Comparison of ENCODE assay signal across 14 cellular contexts in genomic region chr20:1150218-1150617, GRCh38. TPM values are rescaled to one million over a fixed set of nuclear protein-coding genes. Genes with fewer than 3 reads are reported as not detected.
DNase-seq lines count a peak whose midpoint lies in the region; ATAC-seq and TF ChIP-seq lines count a peak whose summit lies in the region.
"Had no signal": no experiment of that assay in that cellular context is flagged by ENCODE, and none has a peak within 500 bp of the region (broad histone marks: within the 10 kb centered on the region; RNA-seq: fewer than 3 reads in every experiment).

No MANE protein-coding gene starts in this region.

- no peak overlapping the region for H2AFZ ChIP-seq in mesenchymal stem cell (ENCODE audit: low read depth, low read length)

- no peak overlapping the region for H3K27ac ChIP-seq in mesenchymal stem cell (ENCODE audit: low read length, poor library complexity, severe bottlenecking)
- no peak overlapping the region for H3K27ac ChIP-seq in effector memory CD4-positive, alpha-beta T cell (ENCODE audit: insufficient read depth, low read length, poor library complexity, severe bottlenecking)
- H3K27ac ChIP-seq: transverse colon, WERI-Rb-1 had no signal

- no peak overlapping the region for H2AK5ac ChIP-seq in mesenchymal stem cell (ENCODE audit: low read length, severe bottlenecking)

- H3K4me3 ChIP-seq in epithelial cell of esophagus (ENCODE audit: low read length) = no peak overlapping the region
- no peak overlapping the region for H3K4me3 ChIP-seq in mesenchymal stem cell (ENCODE audit: insufficient read depth in 1 of 2, low read depth in 1 of 2, low read length in 2 of 2)
- no peak overlapping the region for H3K4me3 ChIP-seq in effector memory CD4-positive, alpha-beta T cell (ENCODE audit: insufficient read depth, low read depth, low read length, poor library complexity, severe bottlenecking)
- H3K4me3 ChIP-seq: transverse colon had no signal

- H3K9me3 ChIP-seq in mesenchymal stem cell (ENCODE audit: control insufficient read depth, low read length) = no peaks in the 10 kb centered on the region
- no peaks in the 10 kb centered on the region for H3K9me3 ChIP-seq in effector memory CD4-positive, alpha-beta T cell (ENCODE audit: control insufficient read depth, low read length)
- H3K9me3 ChIP-seq: transverse colon had no signal

- H3K4me1 ChIP-seq in mesenchymal stem cell (ENCODE audit: control insufficient read depth, insufficient read depth, low read depth, low read length) = peaks cover 2% of the 10 kb centered on the region
- H3K4me1 ChIP-seq in effector memory CD4-positive, alpha-beta T cell (ENCODE audit: control insufficient read depth, insufficient read depth, low read length, poor library complexity, severe bottlenecking) = no peaks in the 10 kb centered on the region
- H3K4me1 ChIP-seq: transverse colon had no signal

- no peak for TF ChIP-seq CTCF in epithelial cell of esophagus (IDR thresholded peaks at IDR 0.05; ENCODE audit: insufficient read depth, low read depth, low read length, missing control alignments)

- H2BK12ac ChIP-seq in mesenchymal stem cell (ENCODE audit: low read length in 2 of 2) = no peak overlapping the region

- ATAC-seq in activated CD4-positive, CD25-positive, alpha-beta regulatory T cell treated with anti-CD3 and anti-CD28 coated beads, Interleukin-2, amount 50 U/mL, for 24 hours = peak; percentile 77 to 94

- H3K9ac ChIP-seq in mesenchymal stem cell (ENCODE audit: low read length) = no peak overlapping the region

- H3K14ac ChIP-seq in mesenchymal stem cell (ENCODE audit: low read length in 2 of 2) = no peak overlapping the region

- 86% methylated on average over 2 of the region's 4 CpGs for WGBS in mesenchymal stem cell

- no peak for DNase-seq in activated CD4-positive, CD25-positive, alpha-beta regulatory T cell (lab: John Stamatoyannopoulos, UW)
- DNase-seq in NCI-H460 (ENCODE audit: extremely low read depth, low read depth) (peak; percentile 15), epithelial cell of esophagus (ENCODE audit: low read depth) (peak; percentile 77), mesenchymal stem cell (peak; percentile 17), NCI-H146 (lab: John Stamatoyannopoulos, UW) (no peak), NCI-H1092 (lab: John Stamatoyannopoulos, UW) (no peak)
- no peak for DNase-seq in effector memory CD4-positive, alpha-beta T cell
- DNase-seq: activated effector memory CD4-positive, alpha-beta T cell treated with Interleukin-2 at 50 U/mL for 16 hours; CD8-positive, alpha-beta memory T cell; GOT3; transverse colon; WERI-Rb-1 had no signal

- H4K8ac ChIP-seq in mesenchymal stem cell (ENCODE audit: low read length) = no peak overlapping the region

- peaks cover 25 to 76% of the 10 kb centered on the region in 2 experiments for H3K36me3 ChIP-seq in mesenchymal stem cell (ENCODE audit: control insufficient read depth in 1 of 2, insufficient read depth in 2 of 2, low read depth in 1 of 2, low read length in 2 of 2)
- H3K36me3 ChIP-seq in effector memory CD4-positive, alpha-beta T cell (ENCODE audit: control insufficient read depth, insufficient read depth, low read length) = peaks cover 29% of the 10 kb centered on the region

- peaks cover 40% of the 10 kb centered on the region for H3K79me1 ChIP-seq in mesenchymal stem cell (replicated peaks; ENCODE audit: low read length, poor library complexity, severe bottlenecking)

- H4K91ac ChIP-seq in mesenchymal stem cell (ENCODE audit: low read length) = no peak overlapping the region

- no peak overlapping the region for H2BK15ac ChIP-seq in mesenchymal stem cell (ENCODE audit: low read depth, poor library complexity, severe bottlenecking)

- no peak overlapping the region for H2BK120ac ChIP-seq in mesenchymal stem cell (ENCODE audit: low read depth, low read length)

- no peak overlapping the region for H3K4ac ChIP-seq in mesenchymal stem cell (ENCODE audit: low read depth in 1 of 2, low read length in 2 of 2)

- no peak overlapping the region for H3K4me2 ChIP-seq in mesenchymal stem cell (ENCODE audit: low read length, poor library complexity, severe bottlenecking)

- H3K18ac ChIP-seq in mesenchymal stem cell (ENCODE audit: low read depth in 1 of 2, low read length in 2 of 2) = no peak overlapping the region

- no peak overlapping the region for H3K23ac ChIP-seq in mesenchymal stem cell (ENCODE audit: low read length in 2 of 2)

- no peaks in the 10 kb centered on the region for H3K27me3 ChIP-seq in mesenchymal stem cell (ENCODE audit: control insufficient read depth in 1 of 2, insufficient read depth in 1 of 2, low read length in 2 of 2)
- H3K27me3 ChIP-seq in effector memory CD4-positive, alpha-beta T cell (replicated peaks; ENCODE audit: control insufficient read depth, insufficient read depth, low read length, poor library complexity, severe bottlenecking) = no peaks in the 10 kb centered on the region
- H3K27me3 ChIP-seq: transverse colon had no signal

- H2BK5ac ChIP-seq in mesenchymal stem cell (ENCODE audit: low read depth, low read length, poor library complexity, severe bottlenecking) = no peak overlapping the region

RNA-seq across cellular contexts. Expression of gene PSMF1, which starts 31.8 kb away (rescaled TPM):
- total RNA-seq in NCI-H460 (2014; rRNA removed; shearing (Covaris generic)) = 66.4 and 76.8 TPM in 2 replicates
- polyA plus RNA-seq in NCI-H460 (2014; cell fraction: nucleus; rRNA removed) = 40.0 and 49.4 TPM in 2 replicates
- polyA plus RNA-seq in mesenchymal stem cell (2013, experiment 1 of 2) = 105 TPM
- 107 TPM for polyA plus RNA-seq in mesenchymal stem cell (2013, experiment 2 of 2)

RNA-seq across cellular contexts. Expression of gene TMEM74B, which starts 34.6 kb away (rescaled TPM):
- total RNA-seq in NCI-H460 (2014; rRNA removed; shearing (Covaris generic)) = 1.6 and 2.2 TPM in 2 replicates
- 2.0 and 2.7 TPM in 2 replicates for polyA plus RNA-seq in NCI-H460 (2014; cell fraction: nucleus; rRNA removed)
- polyA plus RNA-seq in mesenchymal stem cell (2013, experiment 1 of 2) = 1.9 TPM
- 1.9 TPM for polyA plus RNA-seq in mesenchymal stem cell (2013, experiment 2 of 2)
- polyA plus RNA-seq: CD8-positive, alpha-beta memory T cell had no signal

RNA-seq across cellular contexts. Expression of gene C20orf202, which starts 53.0 kb away (rescaled TPM):
- total RNA-seq in NCI-H460 (2014; rRNA removed; shearing (Covaris generic)) = 0.05 TPM in 1 of 2 replicates, not detected in the other
- not detected in 2 replicates for polyA plus RNA-seq in NCI-H460 (2014; cell fraction: nucleus; rRNA removed)
- polyA plus RNA-seq in mesenchymal stem cell (2013, experiment 1 of 2) = 0.07 TPM
- 0.03 TPM for polyA plus RNA-seq in mesenchymal stem cell (2013, experiment 2 of 2)
- total RNA-seq: A172; CD8-positive, alpha-beta memory T cell had no signal
- polyA plus RNA-seq: CD8-positive, alpha-beta memory T cell had no signal

Comparison
In these comparisons a context has a peak if more than half of its experiments do, and no peak if none do; other contexts are left out.
1. DNase-seq: peak in NCI-H460 (single experiment), epithelial cell of esophagus (single experiment) and mesenchymal stem cell (single experiment); none in activated CD4-positive, CD25-positive, alpha-beta regulatory T cell (0 of 4), effector memory CD4-positive, alpha-beta T cell (0 of 3), NCI-H146 (single experiment) and NCI-H1092 (single experiment).